Comparison of ENCODE assay signal across 8 cellular contexts in the genomic region with DNA sequence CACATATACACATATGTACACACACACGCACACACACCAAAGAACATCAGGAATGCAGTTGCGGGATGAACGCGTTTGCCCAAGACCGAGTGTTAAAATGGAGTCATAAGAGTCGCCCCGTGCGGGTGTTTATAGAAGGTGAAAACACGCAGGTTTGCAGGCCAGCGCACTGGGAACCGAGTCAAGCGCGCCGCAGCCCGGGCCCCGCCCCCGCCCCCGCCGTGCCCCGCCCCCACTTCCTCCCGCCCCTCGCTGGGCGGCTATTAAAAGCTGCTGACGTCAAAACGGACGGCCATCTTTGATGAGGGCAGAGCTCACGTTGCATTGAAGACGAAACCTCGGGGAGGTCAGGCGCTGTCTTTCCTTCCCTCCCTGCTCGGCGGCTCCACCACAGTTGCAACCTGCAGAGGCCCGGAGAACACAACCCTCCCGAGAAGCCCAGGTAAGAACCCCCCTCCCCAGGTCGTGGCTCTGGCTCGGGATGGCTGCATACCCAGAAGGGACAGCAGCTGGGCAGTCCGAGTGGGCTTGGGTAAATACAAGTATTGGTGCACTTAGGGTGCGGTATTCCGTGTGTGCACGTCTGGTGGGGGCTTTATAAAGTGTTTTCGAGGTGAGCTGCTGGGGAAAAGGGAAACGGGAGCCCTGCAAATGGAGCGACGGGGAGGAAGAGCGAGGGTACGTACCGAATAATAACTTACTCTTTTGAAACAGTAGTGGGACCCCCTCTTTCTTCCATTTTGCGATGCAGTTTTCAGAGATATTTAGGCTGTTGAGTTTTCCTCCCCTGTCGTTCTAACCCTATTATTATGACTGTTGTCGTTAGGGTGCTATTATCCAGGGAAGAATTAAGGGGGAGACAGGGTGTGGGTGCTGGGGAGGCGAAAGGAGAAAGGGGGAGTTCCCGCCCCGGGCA. TPM values are rescaled to one million over a fixed set of nuclear protein-coding genes. Genes with fewer than 3 reads are reported as not detected.
DNase-seq lines count a peak whose midpoint lies in the region; ATAC-seq, FAIRE-seq and TF ChIP-seq lines count a peak whose summit lies in the region.

A gene (plus strand): TSS at position 295 of the 916 bp plus-strand sequence. CDS start 56,662 bp downstream, outside the sequence.

- H3K27ac ChIP-seq in skin epidermis, result peak within 1 kb of the TSS in 7 of 21 experiments; percentile 14 to 83 (median 40)

- no peak for TF ChIP-seq CTCF in bronchial epithelial cell (IDR thresholded peaks at IDR 0.05; ENCODE audit: insufficient read depth, low read length, severe bottlenecking)

- DNase-seq in DMS53 (lab: John Stamatoyannopoulos, UW) (peak; percentile 99), NCI-H1092 treated with DMSO at 0.1 percent for 48 hours (lab: John Stamatoyannopoulos, UW) (peak; percentile 94), T follicular helper cell (ENCODE audit: low read depth) (peak; percentile 14), bronchial epithelial cell (ENCODE audit: low read depth) (peak; percentile 65), iPS-NIHi11 (ENCODE audit: low spot score) (peak; percentile 77)

- FAIRE-seq in bronchial epithelial cell (lab: Jason Lieb, UNC), result no peak

- H3K4me3 ChIP-seq in bronchial epithelial cell (ENCODE audit: low read depth, low read length) (peak within 1 kb of the TSS; percentile 34), skin epidermis (peak within 1 kb of the TSS; percentile 16 to 42 (median 31))

- H3K27me3 ChIP-seq in bronchial epithelial cell (ENCODE audit: control insufficient read depth, insufficient read depth, low read length), result peaks cover 3% of the 10 kb centered on the region

- no peaks in the 10 kb centered on the region for H3K36me3 ChIP-seq in bronchial epithelial cell (ENCODE audit: control insufficient read depth, insufficient read depth, low read length)

- ATAC-seq in GM18519 (IDR thresholded peaks at IDR 0.05; ENCODE audit: low FRiP score, unreplicated experiment) (no peak), HG02870 (IDR thresholded peaks at IDR 0.05; ENCODE audit: unreplicated experiment) (no peak)

RNA-seq across cellular contexts. Expression of the gene that starts here (rescaled TPM):
- total RNA-seq in bronchial epithelial cell, result not detected in 2 replicates

Comparison
In these comparisons a context has a peak if more than half of its experiments do, and no peak if none do; other contexts are left out.
1. Peak in DNase-seq and H3K4me3 ChIP-seq in bronchial epithelial cell; RNA of the gene not detected or under 1 TPM.
2. DNase-seq: peak in every context shown above with its lines; median percentile 99 in DMS53; 94 in NCI-H1092 treated with DMSO at 0.1 percent for 48 hours; 77 in iPS-NIHi11; 65 in bronchial epithelial cell; 14 in T follicular helper cell.